ENCODE assay signal across 8 cellular contexts in genomic region chr18:2654828-2655152, GRCh38. TPM values are rescaled to one million over a fixed set of nuclear protein-coding genes. Genes with fewer than 3 reads are reported as not detected.
A peak's percentile ranks its signal among the peaks of the same experiment; 100 is the strongest.
DNase-seq lines count a peak whose midpoint lies in the region; ATAC-seq and FAIRE-seq lines count a peak whose summit lies in the region.

No MANE protein-coding gene starts in this region.

- H3K4me3 ChIP-seq in right cardiac atrium (ENCODE audit: low read length) (peak overlapping the region; percentile 77), skeletal muscle tissue (ENCODE audit: low read length in 3 of 3) (peak overlapping the region; percentile 79 to 90 (median 88))

- H3K4me1 ChIP-seq in right cardiac atrium (ENCODE audit: control insufficient read depth, insufficient read depth, low read length), result peaks cover 3% of the 10 kb centered on the region
- peaks cover 8 to 20% (median 12%) of the 10 kb centered on the region in 3 donors for H3K4me1 ChIP-seq in skeletal muscle tissue (ENCODE audit: control insufficient read depth in 3 of 3, insufficient read depth in 3 of 3, low read length in 3 of 3)

- FAIRE-seq in GM18507 (lab: Jason Lieb, UNC), result peak; percentile 9

- peaks cover 17% of the 10 kb centered on the region for H3K4me1 Mint-ChIP-seq in activated T-helper 17 cell treated with anti-CD3 and anti-CD28 coated beads, Interleukin-2, amount 50 U/mL, for 72 hours

- ATAC-seq in HG03097 (IDR thresholded peaks at IDR 0.05; ENCODE audit: low FRiP score, unreplicated experiment) (peak; percentile 23), right cardiac atrium (peak in 1 of 2 donors; percentile 69), HG03095 (IDR thresholded peaks at IDR 0.05; ENCODE audit: unreplicated experiment) (no peak)
- ATAC-seq in activated T-helper 17 cell treated with anti-CD3 and anti-CD28 coated beads, Interleukin-2, amount 50 U/mL, for 72 hours (replicated peaks), result peak; percentile 27

- intact Hi-C loops in right cardiac atrium (cut with DNase I), result loop anchor here in 2 of 4 donors (5.0 to 10.0 kb wide), 2 partner anchors 80 to 82 kb away; partner anchors contain the start of genes METTL4 (in 2 of the 2) and NDC80 (in 2 of the 2)

- H3K27ac ChIP-seq in right cardiac atrium (ENCODE audit: low read length) (peak overlapping the region; percentile 98), skeletal muscle tissue (ENCODE audit: low read depth, low read length) (peak overlapping the region; percentile 90)

- peak overlapping the region; percentile 93 for H3K4me3 Mint-ChIP-seq in activated T-helper 17 cell treated with anti-CD3 and anti-CD28 coated beads, Interleukin-2, amount 50 U/mL, for 72 hours

- peak overlapping the region; percentile 82 for H3K27ac Mint-ChIP-seq in activated T-helper 17 cell treated with anti-CD3 and anti-CD28 coated beads, Interleukin-2, amount 50 U/mL, for 72 hours

- peak; percentile 25 for DNase-seq in GM18507 (ENCODE audit: extremely low spot score, insufficient read length, low read depth)
- no peak for DNase-seq in right cardiac atrium
- DNase-seq in UCSD-AML1 (lab: John Stamatoyannopoulos, UW; ENCODE audit: unreplicated experiment), result no peak
- no peak for DNase-seq in mesenteric fat pad (ENCODE audit: low spot score)

- H3K9ac ChIP-seq in skeletal muscle tissue (ENCODE audit: low read depth in 1 of 3, low read length in 3 of 3), result peak overlapping the region; percentile 82 to 94 (median 92)

- H3K36me3 ChIP-seq in skeletal muscle tissue (ENCODE audit: control insufficient read depth in 3 of 3, insufficient read depth in 3 of 3, low read length in 3 of 3), result no peaks in the 10 kb centered on the region

- no peaks in the 10 kb centered on the region for H3K9me3 Mint-ChIP-seq in activated T-helper 17 cell treated with anti-CD3 and anti-CD28 coated beads, Interleukin-2, amount 50 U/mL, for 72 hours

- no peaks in the 10 kb centered on the region for H3K27me3 ChIP-seq in right cardiac atrium (ENCODE audit: control insufficient read depth, insufficient read depth)
- H3K27me3 ChIP-seq in skeletal muscle tissue (ENCODE audit: control insufficient read depth in 3 of 3, insufficient read depth in 3 of 3, low read length in 3 of 3), result no peaks in the 10 kb centered on the region

- H3K9me3 ChIP-seq in right cardiac atrium (ENCODE audit: control insufficient read depth, low read length) (no peaks in the 10 kb centered on the region), skeletal muscle tissue (ENCODE audit: control insufficient read depth in 3 of 3, low read length in 3 of 3) (no peaks in the 10 kb centered on the region)

- no peaks in the 10 kb centered on the region for H3K27me3 Mint-ChIP-seq in activated T-helper 17 cell treated with anti-CD3 and anti-CD28 coated beads, Interleukin-2, amount 50 U/mL, for 72 hours

- H3K36me3 Mint-ChIP-seq in activated T-helper 17 cell treated with anti-CD3 and anti-CD28 coated beads, Interleukin-2, amount 50 U/mL, for 72 hours (ENCODE audit: low read depth), result peaks cover 40% of the 10 kb centered on the region

- WGBS in right cardiac atrium, result 1% methylated on average over 23 of the region's 23 CpGs

RNA-seq across cellular contexts. Expression of gene SMCHD1, which starts 0.7 kb away (rescaled TPM):
- 100 to 1,000 TPM in 1 of 2 donors, 10 to 100 TPM in 1; 99.5 to 106 TPM for total RNA-seq in activated T-helper 17 cell treated with anti-CD3 and anti-CD28 coated beads, Interleukin-2, amount 50 U/mL, for 72 hours
- total RNA-seq in right cardiac atrium (10 to 100 TPM; 26.3 to 31.4 (median 31.1) TPM), skeletal muscle tissue (102 TPM), mesenteric fat pad (52.3 TPM)
- 7.1 TPM for polyA plus RNA-seq in right cardiac atrium
